In the genomic region with DNA sequence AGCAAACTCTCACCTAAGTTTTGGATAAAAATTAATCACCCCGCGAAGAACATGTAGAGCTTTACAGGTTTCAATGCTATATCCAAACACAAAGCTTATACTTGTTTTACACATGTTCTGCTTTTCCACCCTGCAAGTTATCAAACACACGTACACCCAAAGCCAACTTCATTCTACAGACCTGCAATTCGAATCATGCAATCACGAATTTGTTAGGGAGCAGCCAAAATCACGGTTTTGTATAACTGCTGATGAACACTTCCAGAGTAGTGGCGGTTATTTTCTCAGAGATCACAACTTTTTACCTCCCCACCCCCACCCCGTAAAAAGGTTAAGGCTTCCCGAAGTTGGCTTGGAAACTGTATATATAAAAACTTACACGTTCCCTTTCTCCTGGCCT, we compare ENCODE assay signal across 8 cellular contexts. TPM values are rescaled to one million over a fixed set of nuclear protein-coding genes. Genes with fewer than 3 reads are reported as not detected.
DNase-seq lines count a peak whose midpoint lies in the region; ATAC-seq and TF ChIP-seq lines count a peak whose summit lies in the region.

No MANE protein-coding gene starts in this region.

- peak overlapping the region; percentile 90 to 92 for H3K4me3 Mint-ChIP-seq in CD14-positive monocyte
- peak overlapping the region; percentile 79 for H3K4me3 Mint-ChIP-seq in dendritic cell treated with granulocyte-macrophage colony-stimulating factor and Interleukin-4, amounts not matched to agents 40 ng/mL and 50 ng/mL, for 4 days
- H3K4me3 Mint-ChIP-seq in natural killer cell treated with Interleukin-12 subunit alpha and Interleukin-12 subunit beta and Interleukin-15 and Interleukin-18, amount 100 ng/mL, for 72 hours, result peak overlapping the region; percentile 88

- H3K4me1 Mint-ChIP-seq in CD14-positive monocyte, result peaks cover 33% of the 10 kb centered on the region
- H3K4me1 Mint-ChIP-seq in dendritic cell treated with granulocyte-macrophage colony-stimulating factor and Interleukin-4, amounts not matched to agents 40 ng/mL and 50 ng/mL, for 4 days (ENCODE audit: low read depth), result peaks cover 30% of the 10 kb centered on the region
- peaks cover 26 to 34% of the 10 kb centered on the region in 2 donors for H3K4me1 Mint-ChIP-seq in natural killer cell treated with Interleukin-12 subunit alpha and Interleukin-12 subunit beta and Interleukin-15 and Interleukin-18, amount 100 ng/mL, for 72 hours (ENCODE audit: low read depth in 2 of 2)

- H3K27me3 Mint-ChIP-seq in CD14-positive monocyte (ENCODE audit: low read depth in 3 of 3), result peaks cover 0 to 3% (median 0%) of the 10 kb centered on the region in 3 donors
- no peaks in the 10 kb centered on the region for H3K27me3 Mint-ChIP-seq in dendritic cell treated with granulocyte-macrophage colony-stimulating factor and Interleukin-4, amounts not matched to agents 40 ng/mL and 50 ng/mL, for 4 days
- peaks cover 0 to 4% of the 10 kb centered on the region in 2 donors for H3K27me3 Mint-ChIP-seq in natural killer cell treated with Interleukin-12 subunit alpha and Interleukin-12 subunit beta and Interleukin-15 and Interleukin-18, amount 100 ng/mL, for 72 hours

- ATAC-seq in natural killer cell treated with Interleukin-12 subunit alpha and Interleukin-12 subunit beta and Interleukin-15 and Interleukin-18, amount 100 ng/mL, for 72 hours, result no peak
- no peak for ATAC-seq in HG03378 (IDR thresholded peaks at IDR 0.05; ENCODE audit: unreplicated experiment)

- DNase-seq in CD14-positive monocyte (ENCODE audit: low spot score) (no peak), NAMALWA (ENCODE audit: low spot score) (peak; percentile 34), NCI-H524 treated with DMSO at 0.1 percent for 48 hours (lab: John Stamatoyannopoulos, UW) (no peak), 8988T (no peak), NCI-H1417 treated with DMSO at 0.1 percent for 48 hours (lab: John Stamatoyannopoulos, UW) (no peak)
- DNase-seq in natural killer cell treated with Interleukin-12 subunit alpha and Interleukin-12 subunit beta and Interleukin-15 and Interleukin-18, amount 100 ng/mL, for 72 hours (ENCODE audit: low spot score), result no peak

- peaks cover 20 to 21% of the 10 kb centered on the region in 2 donors for H3K36me3 Mint-ChIP-seq in CD14-positive monocyte
- H3K36me3 Mint-ChIP-seq in dendritic cell treated with granulocyte-macrophage colony-stimulating factor and Interleukin-4, amounts not matched to agents 40 ng/mL and 50 ng/mL, for 4 days (ENCODE audit: low read depth), result peaks cover 47% of the 10 kb centered on the region
- peaks cover 34% of the 10 kb centered on the region for H3K36me3 Mint-ChIP-seq in natural killer cell treated with Interleukin-12 subunit alpha and Interleukin-12 subunit beta and Interleukin-15 and Interleukin-18, amount 100 ng/mL, for 72 hours

- peak overlapping the region; percentile 88 to 94 (median 93) for H3K27ac Mint-ChIP-seq in CD14-positive monocyte
- peak overlapping the region; percentile 94 for H3K27ac Mint-ChIP-seq in dendritic cell treated with granulocyte-macrophage colony-stimulating factor and Interleukin-4, amounts not matched to agents 40 ng/mL and 50 ng/mL, for 4 days
- H3K27ac Mint-ChIP-seq in natural killer cell treated with Interleukin-12 subunit alpha and Interleukin-12 subunit beta and Interleukin-15 and Interleukin-18, amount 100 ng/mL, for 72 hours, result peak overlapping the region; percentile 76 to 82

- H3K9me3 Mint-ChIP-seq in CD14-positive monocyte, result no peaks in the 10 kb centered on the region
- no peaks in the 10 kb centered on the region for H3K9me3 Mint-ChIP-seq in dendritic cell treated with granulocyte-macrophage colony-stimulating factor and Interleukin-4, amounts not matched to agents 40 ng/mL and 50 ng/mL, for 4 days
- H3K9me3 Mint-ChIP-seq in natural killer cell treated with Interleukin-12 subunit alpha and Interleukin-12 subunit beta and Interleukin-15 and Interleukin-18, amount 100 ng/mL, for 72 hours, result no peaks in the 10 kb centered on the region

- intact Hi-C loops in CD14-positive monocyte (cut with micrococcal nuclease), result loop anchor here (2.0 to 5.0 kb wide), 3 partner anchors 35 to 41 kb away; a partner anchor contains a TSS
- intact Hi-C loops in dendritic cell treated with granulocyte-macrophage colony-stimulating factor and Interleukin-4, amounts not matched to agents 40 ng/mL and 50 ng/mL, for 4 days (cut with micrococcal nuclease), result no loop called here

- no peak for TF ChIP-seq CTCF in CD14-positive monocyte (IDR thresholded peaks at IDR 0.05)

RNA-seq across cellular contexts. Expression of a gene that starts 1.4 kb away (rescaled TPM):
- polyA plus RNA-seq in CD14-positive monocyte, result 10 to 100 TPM; 59.8 to 72.7 TPM
- total RNA-seq in natural killer cell treated with Interleukin-12 subunit alpha and Interleukin-12 subunit beta and Interleukin-15 and Interleukin-18, amount 100 ng/mL, for 72 hours, result 100 to 1,000 TPM; 229 to 323 TPM

RNA-seq across cellular contexts. Expression of a gene that starts 34.1 kb away (rescaled TPM):
- polyA plus RNA-seq in CD14-positive monocyte, result 10 to 100 TPM; 12.7 to 16.8 TPM
- 10 to 100 TPM; 31.8 to 46.8 TPM for total RNA-seq in natural killer cell treated with Interleukin-12 subunit alpha and Interleukin-12 subunit beta and Interleukin-15 and Interleukin-18, amount 100 ng/mL, for 72 hours
